In the genomic region with DNA sequence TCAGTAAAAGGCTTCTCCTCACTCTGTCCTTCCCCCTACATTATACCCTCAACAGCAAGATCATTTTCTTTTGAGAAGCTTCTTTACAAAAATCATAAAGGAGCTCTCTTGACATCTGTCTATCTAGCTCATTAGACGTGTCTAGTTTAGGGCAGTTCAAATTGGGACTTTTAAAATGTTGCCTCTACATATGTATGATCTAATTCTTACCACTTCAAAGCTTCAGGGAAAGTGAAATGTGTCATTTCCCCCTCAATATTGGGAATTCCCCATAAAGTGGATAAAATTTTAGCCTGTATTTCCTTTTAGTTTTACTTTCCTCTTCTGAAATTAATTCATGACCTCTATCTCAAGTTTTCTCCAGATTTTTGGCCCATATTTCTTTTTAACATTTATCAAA, we compare ENCODE assay signal across 1 cellular context.
TF ChIP-seq lines count a peak whose summit lies in the region.

No MANE protein-coding gene starts in this region.

TF ChIP-seq in GM12878, 131 proteins besides CTCF, POLR2A, EP300 and RAD21 (continued from another document and continues in another):
- TF ChIP-seq, protein P1, sequence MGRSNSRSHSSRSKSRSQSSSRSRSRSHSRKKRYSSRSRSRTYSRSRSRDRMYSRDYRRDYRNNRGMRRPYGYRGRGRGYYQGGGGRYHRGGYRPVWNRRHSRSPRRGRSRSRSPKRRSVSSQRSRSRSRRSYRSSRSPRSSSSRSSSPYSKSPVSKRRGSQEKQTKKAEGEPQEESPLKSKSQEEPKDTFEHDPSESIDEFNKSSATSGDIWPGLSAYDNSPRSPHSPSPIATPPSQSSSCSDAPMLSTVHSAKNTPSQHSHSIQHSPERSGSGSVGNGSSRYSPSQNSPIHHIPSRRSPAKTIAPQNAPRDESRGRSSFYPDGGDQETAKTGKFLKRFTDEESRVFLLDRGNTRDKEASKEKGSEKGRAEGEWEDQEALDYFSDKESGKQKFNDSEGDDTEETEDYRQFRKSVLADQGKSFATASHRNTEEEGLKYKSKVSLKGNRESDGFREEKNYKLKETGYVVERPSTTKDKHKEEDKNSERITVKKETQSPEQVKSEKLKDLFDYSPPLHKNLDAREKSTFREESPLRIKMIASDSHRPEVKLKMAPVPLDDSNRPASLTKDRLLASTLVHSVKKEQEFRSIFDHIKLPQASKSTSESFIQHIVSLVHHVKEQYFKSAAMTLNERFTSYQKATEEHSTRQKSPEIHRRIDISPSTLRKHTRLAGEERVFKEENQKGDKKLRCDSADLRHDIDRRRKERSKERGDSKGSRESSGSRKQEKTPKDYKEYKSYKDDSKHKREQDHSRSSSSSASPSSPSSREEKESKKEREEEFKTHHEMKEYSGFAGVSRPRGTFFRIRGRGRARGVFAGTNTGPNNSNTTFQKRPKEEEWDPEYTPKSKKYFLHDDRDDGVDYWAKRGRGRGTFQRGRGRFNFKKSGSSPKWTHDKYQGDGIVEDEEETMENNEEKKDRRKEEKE (IDR thresholded peaks at IDR 0.05) = no peak
- TF ChIP-seq ZNF207 (IDR thresholded peaks at IDR 0.05; ENCODE audit: borderline replicate concordance) (no peak), BCL11A (IDR thresholded peaks at IDR 0.05; ENCODE audit: low read depth, low read length) (peak; percentile 90), KLF5 (IDR thresholded peaks at IDR 0.05; ENCODE audit: partially characterized antibody) (no peak), WRNIP1 (IDR thresholded peaks at IDR 0.05; ENCODE audit: borderline replicate concordance, low read depth, low read length) (no peak), SP1 (IDR thresholded peaks at IDR 0.05; ENCODE audit: low read depth, low read length) (no peak), SUZ12 (IDR thresholded peaks at IDR 0.05; ENCODE audit: unreplicated experiment) (no peak), SKIL (IDR thresholded peaks at IDR 0.05; ENCODE audit: low read depth, poor library complexity, severe bottlenecking) (peak; percentile 60), SIX5 (IDR thresholded peaks at IDR 0.05; ENCODE audit: low read depth, low read length, severe bottlenecking) (no peak), SMAD5 (IDR thresholded peaks at IDR 0.05; ENCODE audit: low read depth) (no peak), ESRRA (IDR thresholded peaks at IDR 0.05; ENCODE audit: low read length) (no peak), HDAC2 (IDR thresholded peaks at IDR 0.05) (no peak), ZNF274 (IDR thresholded peaks at IDR 0.05; ENCODE audit: insufficient read depth, insufficient read length) (no peak), ZNF384 (IDR thresholded peaks at IDR 0.05; ENCODE audit: borderline replicate concordance, low read depth, low read length) (no peak), MTA2 (IDR thresholded peaks at IDR 0.05; ENCODE audit: low read depth) (peak; percentile 91), ATF2 (IDR thresholded peaks at IDR 0.05; ENCODE audit: low read length) (peak; percentile 98), TARDBP (IDR thresholded peaks at IDR 0.05; ENCODE audit: borderline replicate concordance) (no peak), NRF1 (conservative IDR thresholded peaks at IDR 0.05; ENCODE audit: low read depth, low read length) (no peak), FOXM1 (IDR thresholded peaks at IDR 0.05; ENCODE audit: low read depth, low read length) (peak; percentile 74; the same call in 1 of the 2 replicates), CEBPZ (IDR thresholded peaks at IDR 0.05; ENCODE audit: low read depth, low read length) (no peak), SREBF2 (IDR thresholded peaks at IDR 0.05; ENCODE audit: low read length) (no peak), ZZZ3 (IDR thresholded peaks at IDR 0.05; ENCODE audit: control insufficient read depth, insufficient read length, low read depth) (no peak), REST (IDR thresholded peaks at IDR 0.05; ENCODE audit: low read depth, low read length) (no peak), FOXK2 (IDR thresholded peaks at IDR 0.05) (no peak), POLR2AphosphoS5 (IDR thresholded peaks at IDR 0.05; ENCODE audit: low read length) (no peak), MYC (IDR thresholded peaks at IDR 0.05; ENCODE audit: insufficient read depth, insufficient read length, insufficient replicate concordance, low read length, severe bottlenecking) (no peak), CHD4 (IDR thresholded peaks at IDR 0.05) (no peak), PAX8 (IDR thresholded peaks at IDR 0.05) (no peak), E2F4 (IDR thresholded peaks at IDR 0.05; ENCODE audit: low read depth, low read length) (no peak)
- TF ChIP-seq, protein P2, sequence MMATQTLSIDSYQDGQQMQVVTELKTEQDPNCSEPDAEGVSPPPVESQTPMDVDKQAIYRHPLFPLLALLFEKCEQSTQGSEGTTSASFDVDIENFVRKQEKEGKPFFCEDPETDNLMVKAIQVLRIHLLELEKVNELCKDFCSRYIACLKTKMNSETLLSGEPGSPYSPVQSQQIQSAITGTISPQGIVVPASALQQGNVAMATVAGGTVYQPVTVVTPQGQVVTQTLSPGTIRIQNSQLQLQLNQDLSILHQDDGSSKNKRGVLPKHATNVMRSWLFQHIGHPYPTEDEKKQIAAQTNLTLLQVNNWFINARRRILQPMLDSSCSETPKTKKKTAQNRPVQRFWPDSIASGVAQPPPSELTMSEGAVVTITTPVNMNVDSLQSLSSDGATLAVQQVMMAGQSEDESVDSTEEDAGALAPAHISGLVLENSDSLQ (IDR thresholded peaks at IDR 0.05) = peak; percentile 81
- TF ChIP-seq, protein P3, sequence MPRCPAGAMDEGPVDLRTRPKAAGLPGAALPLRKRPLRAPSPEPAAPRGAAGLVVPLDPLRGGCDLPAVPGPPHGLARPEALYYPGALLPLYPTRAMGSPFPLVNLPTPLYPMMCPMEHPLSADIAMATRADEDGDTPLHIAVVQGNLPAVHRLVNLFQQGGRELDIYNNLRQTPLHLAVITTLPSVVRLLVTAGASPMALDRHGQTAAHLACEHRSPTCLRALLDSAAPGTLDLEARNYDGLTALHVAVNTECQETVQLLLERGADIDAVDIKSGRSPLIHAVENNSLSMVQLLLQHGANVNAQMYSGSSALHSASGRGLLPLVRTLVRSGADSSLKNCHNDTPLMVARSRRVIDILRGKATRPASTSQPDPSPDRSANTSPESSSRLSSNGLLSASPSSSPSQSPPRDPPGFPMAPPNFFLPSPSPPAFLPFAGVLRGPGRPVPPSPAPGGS (IDR thresholded peaks at IDR 0.05; ENCODE audit: borderline replicate concordance, insufficient read depth, low read depth, low read length, poor library complexity, severe bottlenecking) = peak; percentile 37
- TF ChIP-seq, protein P4, sequence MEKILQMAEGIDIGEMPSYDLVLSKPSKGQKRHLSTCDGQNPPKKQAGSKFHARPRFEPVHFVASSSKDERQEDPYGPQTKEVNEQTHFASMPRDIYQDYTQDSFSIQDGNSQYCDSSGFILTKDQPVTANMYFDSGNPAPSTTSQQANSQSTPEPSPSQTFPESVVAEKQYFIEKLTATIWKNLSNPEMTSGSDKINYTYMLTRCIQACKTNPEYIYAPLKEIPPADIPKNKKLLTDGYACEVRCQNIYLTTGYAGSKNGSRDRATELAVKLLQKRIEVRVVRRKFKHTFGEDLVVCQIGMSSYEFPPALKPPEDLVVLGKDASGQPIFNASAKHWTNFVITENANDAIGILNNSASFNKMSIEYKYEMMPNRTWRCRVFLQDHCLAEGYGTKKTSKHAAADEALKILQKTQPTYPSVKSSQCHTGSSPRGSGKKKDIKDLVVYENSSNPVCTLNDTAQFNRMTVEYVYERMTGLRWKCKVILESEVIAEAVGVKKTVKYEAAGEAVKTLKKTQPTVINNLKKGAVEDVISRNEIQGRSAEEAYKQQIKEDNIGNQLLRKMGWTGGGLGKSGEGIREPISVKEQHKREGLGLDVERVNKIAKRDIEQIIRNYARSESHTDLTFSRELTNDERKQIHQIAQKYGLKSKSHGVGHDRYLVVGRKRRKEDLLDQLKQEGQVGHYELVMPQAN (conservative IDR thresholded peaks at IDR 0.05) = no peak
